Comparison of ENCODE assay signal across 24 cellular contexts in genomic region chrX:153475751-153476281, GRCh38. TPM values are rescaled to one million over a fixed set of nuclear protein-coding genes. Genes with fewer than 3 reads are reported as not detected.
A peak's percentile ranks its signal among the peaks of the same experiment; 100 is the strongest.
DNase-seq lines count a peak whose midpoint lies in the region; ATAC-seq and TF ChIP-seq lines count a peak whose summit lies in the region.
"Had no signal": no experiment of that assay in that cellular context is flagged by ENCODE, and none has a peak within 500 bp of the region (broad histone marks: within the 10 kb centered on the region; RNA-seq: fewer than 3 reads in every experiment).

No MANE protein-coding gene starts in this region.

- POLR2A ChIA-PET in HEK293 (lab: Yijun Ruan, JAX) = no interaction called here

- H3K9me3 Mint-ChIP-seq in glutamatergic neuron (ENCODE audit: unreplicated experiment) = peaks cover 4% of the 10 kb centered on the region
- H3K9me3 Mint-ChIP-seq in stimulated activated naive B cell treated with anti-CD40 and anti-IgM and Interleukin-4, amounts not matched to agents 10 μg/mL and 1 μg/mL and 100 μg/mL, for 72 hours = no peaks in the 10 kb centered on the region
- H3K9me3 Mint-ChIP-seq: activated naive CD8-positive, alpha-beta T cell treated with anti-CD3 and anti-CD28 coated beads, Interleukin-2, amount 10 ng/mL, durations not matched to agents 7 days and 5 days; activated T-helper 1 cell treated with anti-CD3 and anti-CD28 coated beads, Interleukin-12 subunit alpha, Interleukin-12 subunit beta, Interleukin-2, Interleukin-4 antibody, amounts not matched to agents 30 ng/mL and 10 ng/mL and 1 ng/mL, durations not matched to agents 14 hours and 24 hours and 36 hours had no signal

- H3K36me3 ChIP-seq in HEK293 (ENCODE audit: control insufficient read depth in 2 of 2, insufficient read depth in 1 of 2, low read length in 2 of 2) = no peaks in the 10 kb centered on the region
- H3K36me3 ChIP-seq: gastrocnemius medialis, transverse colon had no signal

- H3K4me1 ChIP-seq in HEK293 (ENCODE audit: control insufficient read depth, insufficient read depth, low read length) = no peaks in the 10 kb centered on the region
- H3K4me1 ChIP-seq: gastrocnemius medialis had no signal

- ATAC-seq in stimulated activated naive B cell treated with anti-CD40 and anti-IgM and Interleukin-4, amounts not matched to agents 10 μg/mL and 1 μg/mL and 100 μg/mL, for 72 hours (replicated peaks) = no peak
- ATAC-seq: esophagus mucosa, gastrocnemius medialis, mucosa of descending colon had no signal

- H3K27me3 Mint-ChIP-seq in glutamatergic neuron (ENCODE audit: unreplicated experiment) = peaks cover 2% of the 10 kb centered on the region
- peaks cover 4 to 10% of the 10 kb centered on the region in 2 donors for H3K27me3 Mint-ChIP-seq in stimulated activated naive B cell treated with anti-CD40 and anti-IgM and Interleukin-4, amounts not matched to agents 10 μg/mL and 1 μg/mL and 100 μg/mL, for 72 hours
- H3K27me3 Mint-ChIP-seq: activated naive CD8-positive, alpha-beta T cell treated with anti-CD3 and anti-CD28 coated beads, Interleukin-2, amount 10 ng/mL, durations not matched to agents 7 days and 5 days had no signal

- peak overlapping the region; percentile 11 for H3K4me3 Mint-ChIP-seq in glutamatergic neuron (ENCODE audit: unreplicated experiment)
- H3K4me3 Mint-ChIP-seq in stimulated activated naive B cell treated with anti-CD40 and anti-IgM and Interleukin-4, amounts not matched to agents 10 μg/mL and 1 μg/mL and 100 μg/mL, for 72 hours = peak overlapping the region in 1 of 2 donors; percentile 50
- H3K4me3 Mint-ChIP-seq: activated naive CD8-positive, alpha-beta T cell treated with anti-CD3 and anti-CD28 coated beads, Interleukin-2, amount 10 ng/mL, durations not matched to agents 7 days and 5 days; activated T-helper 1 cell treated with anti-CD3 and anti-CD28 coated beads, Interleukin-12 subunit alpha, Interleukin-12 subunit beta, Interleukin-2, Interleukin-4 antibody, amounts not matched to agents 30 ng/mL and 10 ng/mL and 1 ng/mL, durations not matched to agents 14 hours and 24 hours and 36 hours had no signal

- CTCF ChIA-PET in HEK293 (lab: Yijun Ruan, JAX) = interaction anchor here (0.6 to 8.6 kb wide), 5 partner anchors 15 to 1255 kb away, joined by 3 to 89 read pairs (median 8); no protein-coding TSS in a partner anchor

- H3K36me3 Mint-ChIP-seq in glutamatergic neuron (ENCODE audit: unreplicated experiment) = no peaks in the 10 kb centered on the region
- H3K36me3 Mint-ChIP-seq in stimulated activated naive B cell treated with anti-CD40 and anti-IgM and Interleukin-4, amounts not matched to agents 10 μg/mL and 1 μg/mL and 100 μg/mL, for 72 hours = no peaks in the 10 kb centered on the region
- H3K36me3 Mint-ChIP-seq: activated naive CD8-positive, alpha-beta T cell treated with anti-CD3 and anti-CD28 coated beads, Interleukin-2, amount 10 ng/mL, durations not matched to agents 7 days and 5 days had no signal

- peaks cover 2% of the 10 kb centered on the region for H3K4me1 Mint-ChIP-seq in glutamatergic neuron (ENCODE audit: low read depth, unreplicated experiment)
- peaks cover 0 to 4% of the 10 kb centered on the region in 2 donors for H3K4me1 Mint-ChIP-seq in stimulated activated naive B cell treated with anti-CD40 and anti-IgM and Interleukin-4, amounts not matched to agents 10 μg/mL and 1 μg/mL and 100 μg/mL, for 72 hours
- H3K4me1 Mint-ChIP-seq: activated naive CD8-positive, alpha-beta T cell treated with anti-CD3 and anti-CD28 coated beads, Interleukin-2, amount 10 ng/mL, durations not matched to agents 7 days and 5 days had no signal

- H3K27ac ChIP-seq in HEK293 (ENCODE audit: extremely low read depth, low read depth, low read length) = no peak overlapping the region
- H3K27ac ChIP-seq: gastrocnemius medialis, transverse colon had no signal

- H3K4me3 ChIP-seq in HEK293 (ENCODE audit: low read depth, low read length) = no peak overlapping the region
- H3K4me3 ChIP-seq: mucosa of descending colon had no signal

- TF ChIP-seq CTCF in HEK293 (tag by site-specific recombination; IDR thresholded peaks at IDR 0.05) (no peak), glutamatergic neuron (IDR thresholded peaks at IDR 0.05; ENCODE audit: partially characterized antibody, unreplicated experiment) (no peak)

- H3K9me3 ChIP-seq in HEK293 (ENCODE audit: control insufficient read depth, insufficient read depth, low read depth, low read length) = no peaks in the 10 kb centered on the region
- H3K9me3 ChIP-seq: gastrocnemius medialis, mucosa of descending colon, transverse colon had no signal

- DNase-seq in NCI-H82 (lab: John Stamatoyannopoulos, UW) = peak; percentile 37
- DNase-seq in NCI-H82 treated with DMSO at 0.1 percent for 48 hours (lab: John Stamatoyannopoulos, UW; ENCODE audit: unreplicated experiment) = no peak
- DNase-seq in glutamatergic neuron = no peak
- no peak for DNase-seq in stimulated activated naive B cell treated with anti-CD40 and anti-IgM and Interleukin-4, amounts not matched to agents 10 μg/mL and 1 μg/mL and 100 μg/mL, for 72 hours
- DNase-seq in epidermal melanocyte (ENCODE audit: insufficient read length, low spot score) = no peak
- DNase-seq in nucleus accumbens (lab: John Stamatoyannopoulos, UW) = no peak
- no peak for DNase-seq in NCI-H2196 treated with DMSO at 0.1 percent for 48 hours (lab: John Stamatoyannopoulos, UW; ENCODE audit: unreplicated experiment)
- DNase-seq: activated CD4-positive, alpha-beta T cell treated with anti-CD3 and anti-CD28 coated beads for 4 hours; activated naive CD8-positive, alpha-beta T cell treated with anti-CD3 and anti-CD28 coated beads, Interleukin-2, amount 10 ng/mL, durations not matched to agents 7 days and 5 days; gastrocnemius medialis; mucosa of descending colon; NCI-H146; occipital lobe; retina; SW 1271; transverse colon had no signal

- H3K27ac Mint-ChIP-seq in glutamatergic neuron (ENCODE audit: unreplicated experiment) = no peak overlapping the region
- peak overlapping the region; percentile 47 for H3K27ac Mint-ChIP-seq in stimulated activated naive B cell treated with anti-CD40 and anti-IgM and Interleukin-4, amounts not matched to agents 10 μg/mL and 1 μg/mL and 100 μg/mL, for 72 hours
- H3K27ac Mint-ChIP-seq: activated naive CD8-positive, alpha-beta T cell treated with anti-CD3 and anti-CD28 coated beads, Interleukin-2, amount 10 ng/mL, durations not matched to agents 7 days and 5 days; activated T-helper 1 cell treated with anti-CD3 and anti-CD28 coated beads, Interleukin-12 subunit alpha, Interleukin-12 subunit beta, Interleukin-2, Interleukin-4 antibody, amounts not matched to agents 30 ng/mL and 10 ng/mL and 1 ng/mL, durations not matched to agents 14 hours and 24 hours and 36 hours had no signal

TF ChIP-seq in HEK293, 187 proteins besides CTCF, POLR2A, EP300 and RAD21 (continues in another document):
- TF ChIP-seq ZNF639 (tag by site-specific recombination; IDR thresholded peaks at IDR 0.05) = no peak
- TF ChIP-seq EGR2 (tag by site-specific recombination; IDR thresholded peaks at IDR 0.05; ENCODE audit: low read depth) = peak; percentile 69
- TF ChIP-seq ZNF530 (tag by site-specific recombination; IDR thresholded peaks at IDR 0.05; ENCODE audit: low read depth) = no peak
- no peak for TF ChIP-seq ZBTB11 (tag by site-specific recombination; conservative IDR thresholded peaks at IDR 0.05; ENCODE audit: low read depth)
- no peak for TF ChIP-seq ZSCAN5A (tag by site-specific recombination; IDR thresholded peaks at IDR 0.05)

RNA-seq across cellular contexts. Expression of gene HAUS7, which starts 5.4 kb away (rescaled TPM):
- 24.6 TPM for total RNA-seq in glutamatergic neuron (ENCODE audit: unreplicated experiment)

RNA-seq across cellular contexts. Expression of gene BGN, which starts 19.0 kb away (rescaled TPM):
- total RNA-seq in glutamatergic neuron (ENCODE audit: unreplicated experiment) = 0.56 TPM
- total RNA-seq: A172; activated naive CD8-positive, alpha-beta T cell treated with anti-CD3 and anti-CD28 coated beads, Interleukin-2, amount 10 ng/mL, durations not matched to agents 7 days and 5 days; activated T-helper 1 cell treated with anti-CD3 and anti-CD28 coated beads, Interleukin-12 subunit alpha, Interleukin-12 subunit beta, Interleukin-2, Interleukin-4 antibody, amounts not matched to agents 30 ng/mL and 10 ng/mL and 1 ng/mL, durations not matched to agents 14 hours and 24 hours and 36 hours had no signal

RNA-seq across cellular contexts. Expression of gene TREX2, which starts 30.0 kb away (rescaled TPM):
- 0.29 TPM for total RNA-seq in glutamatergic neuron (ENCODE audit: unreplicated experiment)
- total RNA-seq: occipital lobe, RPMI7951 had no signal

RNA-seq across cellular contexts. Expression of gene ATP2B3, which starts 41.6 kb away (rescaled TPM):
- total RNA-seq in glutamatergic neuron (ENCODE audit: unreplicated experiment) = 68.0 TPM
- total RNA-seq: A172; activated naive CD8-positive, alpha-beta T cell treated with anti-CD3 and anti-CD28 coated beads, Interleukin-2, amount 10 ng/mL, durations not matched to agents 7 days and 5 days; esophagus mucosa; gastrocnemius medialis; H7; left lobe of liver; M059J; RPMI7951; transverse colon had no signal
